Comparison of ENCODE assay signal across 16 cellular contexts in the genomic region with DNA sequence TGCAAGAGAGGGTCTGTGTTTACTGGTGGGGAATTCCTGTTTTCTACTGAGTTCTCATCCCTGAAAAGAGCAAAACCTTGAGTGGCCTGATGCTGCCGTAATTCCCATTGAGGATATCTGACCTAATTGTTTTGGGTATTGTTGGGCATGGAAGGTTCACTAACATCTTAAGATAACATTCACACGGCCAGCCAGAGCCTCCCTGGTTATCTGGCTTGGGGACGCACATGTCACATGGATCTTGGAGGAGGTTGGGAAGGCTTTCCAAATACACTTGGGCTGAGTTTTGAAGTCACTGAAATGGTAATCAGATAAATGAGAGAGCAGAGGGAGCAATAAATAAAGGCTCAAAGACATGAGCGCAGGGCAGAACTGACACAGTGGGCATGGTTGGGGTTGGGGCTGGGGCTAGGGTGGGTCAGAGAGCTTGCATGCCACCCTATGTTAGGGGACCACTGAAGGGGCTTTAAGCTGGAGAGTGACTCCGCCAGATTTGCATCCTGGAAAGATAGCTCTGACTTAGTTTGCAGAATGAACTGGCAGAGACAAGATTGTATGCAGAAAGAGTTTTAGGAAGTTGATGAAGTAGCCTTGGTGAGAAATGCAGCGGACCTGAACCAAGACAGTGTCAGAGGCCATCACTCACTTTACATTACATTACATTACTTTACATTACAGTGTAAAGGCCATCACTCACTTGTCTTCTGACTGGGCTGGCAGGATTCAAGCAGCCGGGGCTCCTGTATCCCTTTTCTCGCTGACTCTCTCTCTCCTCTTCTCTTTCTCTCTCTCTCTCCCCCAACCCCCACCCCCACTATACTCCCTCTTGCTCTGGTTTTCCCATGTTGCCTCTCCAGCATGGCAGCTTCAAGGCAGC.
"Had no signal": no experiment of that assay in that cellular context is flagged by ENCODE, and none has a peak within 500 bp of the region (broad histone marks: within the 10 kb centered on the region; RNA-seq: fewer than 3 reads in every experiment).

No MANE protein-coding gene starts in this region.

- ATAC-seq: left lobe of liver; sciatic nerve; stimulated activated naive CD8-positive, alpha-beta T cell treated with anti-CD3 and anti-CD28 coated beads, Interleukin-15, Interleukin-2, amounts not matched to agents 100 U/mL and 50 U/mL, for 24 hours had no signal

- H3K4me1 ChIP-seq: esophagus squamous epithelium, neural progenitor cell, suprapubic skin had no signal

- H3K36me3 Mint-ChIP-seq: neural progenitor cell had no signal

- H3K4me1 Mint-ChIP-seq: neural progenitor cell had no signal

- H3K9me3 ChIP-seq: esophagus squamous epithelium, ovary, suprapubic skin had no signal

- H3K36me3 ChIP-seq: brain microvascular endothelial cell, esophagus squamous epithelium, neural progenitor cell, ovary, suprapubic skin had no signal

- H3K27ac ChIP-seq: brain microvascular endothelial cell, esophagus squamous epithelium, neural progenitor cell, ovary, suprapubic skin had no signal

- H3K4me3 ChIP-seq: esophagus squamous epithelium, neural progenitor cell, ovary, suprapubic skin had no signal

- H3K4me2 ChIP-seq: neural progenitor cell had no signal

- H3K4me3 Mint-ChIP-seq: neural progenitor cell had no signal

- DNase-seq: activated CD4-positive, CD25-positive, alpha-beta regulatory T cell treated with anti-CD3 and anti-CD28 coated beads, Interleukin-2, amount 50 U/mL, for 72 hours; activated naive CD4-positive, alpha-beta T cell treated with Interleukin-2 at 50 U/mL for 16 hours; anterior cingulate cortex; brain microvascular endothelial cell; cortex of kidney; effector CD4-positive, alpha-beta T cell; esophagus squamous epithelium; hypothalamus; islet precursor cell; ovary; stimulated activated naive CD8-positive, alpha-beta T cell treated with anti-CD3 and anti-CD28 coated beads, Interleukin-15, Interleukin-2, amounts not matched to agents 100 U/mL and 50 U/mL, for 24 hours had no signal

- H3K27me3 ChIP-seq: brain microvascular endothelial cell, esophagus squamous epithelium, neural progenitor cell, ovary, suprapubic skin had no signal

- FAIRE-seq: endothelial cell of umbilical vein had no signal

- H2AFZ ChIP-seq: neural progenitor cell had no signal

- H3K9ac ChIP-seq: neural progenitor cell had no signal

- H3K27ac Mint-ChIP-seq: neural progenitor cell had no signal
